19 cellular contexts compared by ENCODE assay signal in genomic region chr11:2586793-2587131, GRCh38.
A peak's percentile ranks its signal among the peaks of the same experiment; 100 is the strongest.
DNase-seq lines count a peak whose midpoint lies in the region; ATAC-seq and TF ChIP-seq lines count a peak whose summit lies in the region.
"Had no signal": no experiment of that assay in that cellular context is flagged by ENCODE, and none has a peak within 500 bp of the region (broad histone marks: within the 10 kb centered on the region; RNA-seq: fewer than 3 reads in every experiment).

No MANE protein-coding gene starts in this region.

- no peak overlapping the region for H3K4me3 Mint-ChIP-seq in H9
- H3K4me3 Mint-ChIP-seq: CD4-positive, CD25-positive, alpha-beta regulatory T cell; stimulated activated naive B cell treated with anti-CD40 and anti-IgM and Interleukin-4, amounts not matched to agents 10 μg/mL and 1 μg/mL and 100 μg/mL, for 72 hours had no signal

- H4K91ac ChIP-seq in H9 (ENCODE audit: insufficient read length, low read depth, low read length), result no peak overlapping the region

- H2BK5ac ChIP-seq in H9 (ENCODE audit: insufficient read length, low read length), result no peak overlapping the region

- H3K79me1 ChIP-seq in H9 (ENCODE audit: insufficient read depth, low read depth, low read length, poor library complexity, severe bottlenecking), result no peaks in the 10 kb centered on the region

- no peak overlapping the region for H3T11ph ChIP-seq in H9 (ENCODE audit: low read length)

- no peaks in the 10 kb centered on the region for H3K36me3 ChIP-seq in left ventricle myocardium inferior
- H3K36me3 ChIP-seq in upper lobe of right lung, result no peaks in the 10 kb centered on the region
- H3K36me3 ChIP-seq: vagina had no signal

- H2BK12ac ChIP-seq in H9 (ENCODE audit: insufficient read length, low read depth, low read length), result no peak overlapping the region

- peaks cover 63% of the 10 kb centered on the region for H3K27me3 Mint-ChIP-seq in H9 (ENCODE audit: low read depth)
- H3K27me3 Mint-ChIP-seq: CD4-positive, CD25-positive, alpha-beta regulatory T cell; stimulated activated naive B cell treated with anti-CD40 and anti-IgM and Interleukin-4, amounts not matched to agents 10 μg/mL and 1 μg/mL and 100 μg/mL, for 72 hours had no signal

- H4K8ac ChIP-seq in H9 (replicated peaks; ENCODE audit: insufficient read length, low read depth, low read length), result no peak overlapping the region

- no peaks in the 10 kb centered on the region for H3K9me3 Mint-ChIP-seq in H9
- H3K9me3 Mint-ChIP-seq: activated T-helper 2 cell treated with anti-CD3 and anti-CD28 coated beads, Interferon-gamma antibody, Interleukin-2, Interleukin-4, amounts not matched to agents 10 μg/mL and 5 μg/mL and 100 μg/mL, durations not matched to agents 14 hours and 24 hours and 36 hours; CD4-positive, CD25-positive, alpha-beta regulatory T cell; stimulated activated naive B cell treated with anti-CD40 and anti-IgM and Interleukin-4, amounts not matched to agents 10 μg/mL and 1 μg/mL and 100 μg/mL, for 72 hours had no signal

- intact Hi-C loops in Right ventricle myocardium inferior (cut with DNase I), result no loop called here
- intact Hi-C loops in left ventricle myocardium inferior (cut with micrococcal nuclease), result no loop called here
- intact Hi-C loops in upper lobe of right lung (cut with DNase I), result no loop called here

- no peak overlapping the region for H3K4ac ChIP-seq in H9 (ENCODE audit: low read depth, low read length)

- H3K56ac ChIP-seq in H9 (ENCODE audit: insufficient read length, low read depth, low read length), result no peak overlapping the region

- H2AFZ ChIP-seq in H9 (ENCODE audit: low read length), result no peak overlapping the region

- H2BK20ac ChIP-seq in H9 (ENCODE audit: low read depth, low read length, poor library complexity, severe bottlenecking), result no peak overlapping the region

- H2BK15ac ChIP-seq in H9 (ENCODE audit: low read depth, low read length), result no peak overlapping the region

- H3K27me3 ChIP-seq in left ventricle myocardium inferior (ENCODE audit: low read depth), result no peaks in the 10 kb centered on the region
- peaks cover 20% of the 10 kb centered on the region; the same call in 1 of the 2 replicates for H3K27me3 ChIP-seq in H9 (ENCODE audit: insufficient read depth, low read length)
- H3K27me3 ChIP-seq in upper lobe of right lung, result no peaks in the 10 kb centered on the region
- H3K27me3 ChIP-seq: heart right ventricle, neutrophil, testis, vagina had no signal

- H3K4me1 Mint-ChIP-seq in H9, result peaks cover 2% of the 10 kb centered on the region in 2 experiments; a peak in 3 of 4 replicates
- H3K4me1 Mint-ChIP-seq: CD4-positive, CD25-positive, alpha-beta regulatory T cell; stimulated activated naive B cell treated with anti-CD40 and anti-IgM and Interleukin-4, amounts not matched to agents 10 μg/mL and 1 μg/mL and 100 μg/mL, for 72 hours had no signal

- H3K27ac ChIP-seq in left ventricle myocardium inferior (replicated peaks) (no peak overlapping the region), H9 (ENCODE audit: insufficient read length, low read depth, low read length) (no peak overlapping the region), upper lobe of right lung (no peak overlapping the region)
- H3K27ac ChIP-seq: heart right ventricle, neutrophil, testis, vagina had no signal

- no peaks in the 10 kb centered on the region for H3K23me2 ChIP-seq in H9 (ENCODE audit: insufficient read length, low read depth, low read length, poor library complexity, severe bottlenecking)

- no peaks in the 10 kb centered on the region for H3K9me3 ChIP-seq in left ventricle myocardium inferior (replicated peaks)
- no peaks in the 10 kb centered on the region for H3K9me3 ChIP-seq in H9 (ENCODE audit: control insufficient read depth, low read depth, low read length)
- no peaks in the 10 kb centered on the region for H3K9me3 ChIP-seq in upper lobe of right lung
- H3K9me3 ChIP-seq: heart right ventricle, neutrophil, testis, vagina had no signal

- H3K36me3 Mint-ChIP-seq in H9 (ENCODE audit: insufficient read depth in 1 of 3, low read depth in 3 of 3), result no peaks in the 10 kb centered on the region

- no peak overlapping the region for H3K27ac Mint-ChIP-seq in H9
- H3K27ac Mint-ChIP-seq: activated T-helper 2 cell treated with anti-CD3 and anti-CD28 coated beads, Interferon-gamma antibody, Interleukin-2, Interleukin-4, amounts not matched to agents 10 μg/mL and 5 μg/mL and 100 μg/mL, durations not matched to agents 14 hours and 24 hours and 36 hours; CD4-positive, CD25-positive, alpha-beta regulatory T cell; stimulated activated naive B cell treated with anti-CD40 and anti-IgM and Interleukin-4, amounts not matched to agents 10 μg/mL and 1 μg/mL and 100 μg/mL, for 72 hours had no signal

- H3K4me2 ChIP-seq in H9 (ENCODE audit: insufficient read depth, insufficient read length, low read length), result no peak overlapping the region
- H3K4me2 ChIP-seq: smooth muscle cell had no signal

- no peak overlapping the region for H2AK5ac ChIP-seq in H9 (ENCODE audit: insufficient read length, low read length)

- H3K4me3 ChIP-seq in left ventricle myocardium inferior, result no peak overlapping the region
- H3K4me3 ChIP-seq in upper lobe of right lung, result no peak overlapping the region
- H3K4me3 ChIP-seq: heart right ventricle, smooth muscle cell, testis, vagina had no signal

- DNase-seq in Right ventricle myocardium inferior (ENCODE audit: missing footprints) (peak; percentile 50), left ventricle myocardium inferior (no peak), H9 (peak; percentile 17), islet precursor cell (peak; percentile 43), upper lobe of right lung (peak; percentile 58), DMS 273 treated with DMSO at 0.1 percent for 48 hours (lab: John Stamatoyannopoulos, UW) (no peak), hepatic stellate cell (ENCODE audit: low spot score) (no peak)
- DNase-seq: caudate nucleus; CD4-positive, CD25-positive, alpha-beta regulatory T cell; Kasumi-1; NCI-H1048; NCI-H187 had no signal

- no peak for ATAC-seq in Right ventricle myocardium inferior
- no peak for ATAC-seq in upper lobe of right lung
- ATAC-seq: heart right ventricle; stimulated activated naive B cell treated with anti-CD40 and anti-IgM and Interleukin-4, amounts not matched to agents 10 μg/mL and 1 μg/mL and 100 μg/mL, for 72 hours had no signal

- no peaks in the 10 kb centered on the region for H3K79me2 ChIP-seq in H9 (ENCODE audit: insufficient read depth, low read length)

- H4K20me1 ChIP-seq in H9 (ENCODE audit: control insufficient read depth, insufficient read depth, insufficient read length), result no peaks in the 10 kb centered on the region

- no CpG with 5 or more reads among the region's 5 CpGs for WGBS in H9 (ENCODE audit: extremely low coverage, insufficient read length, low lambda C conversion rate)

- H3K14ac ChIP-seq in H9 (ENCODE audit: insufficient read depth, low read length), result no peak overlapping the region

- peaks cover 15% of the 10 kb centered on the region for H3K4me1 ChIP-seq in left ventricle myocardium inferior
- H3K4me1 ChIP-seq in H9 (ENCODE audit: insufficient read depth, low read length), result no peaks in the 10 kb centered on the region
- no peaks in the 10 kb centered on the region for H3K4me1 ChIP-seq in upper lobe of right lung
- H3K4me1 ChIP-seq: testis, vagina had no signal

- H3K23ac ChIP-seq in H9 (ENCODE audit: insufficient read length, low read depth, low read length), result no peak overlapping the region

- TF ChIP-seq CTCF in left ventricle myocardium inferior (IDR thresholded peaks at IDR 0.05; ENCODE audit: borderline replicate concordance) (no peak), H9 (conservative IDR thresholded peaks at IDR 0.05) (no peak), upper lobe of right lung (IDR thresholded peaks at IDR 0.05) (no peak)

- no peak overlapping the region for H4K5ac ChIP-seq in H9 (ENCODE audit: insufficient read length, low read depth, low read length)

- H2BK120ac ChIP-seq in H9 (ENCODE audit: low read depth, low read length, poor library complexity, severe bottlenecking), result no peak overlapping the region

- H3K9ac ChIP-seq in H9 (ENCODE audit: extremely low read depth, insufficient read length, low read length), result no peak overlapping the region

- H3K18ac ChIP-seq in H9 (ENCODE audit: insufficient read length, low read depth, low read length), result no peak overlapping the region

Comparison
In these comparisons a context has a peak if more than half of its experiments do, and no peak if none do; other contexts are left out.
1. DNase-seq: peak in Right ventricle myocardium inferior (single experiment), H9 (single experiment), islet precursor cell (single experiment) and upper lobe of right lung (single experiment); none in left ventricle myocardium inferior (single experiment), DMS 273 treated with DMSO at 0.1 percent for 48 hours (single experiment) and hepatic stellate cell (single experiment).